In the genomic region with DNA sequence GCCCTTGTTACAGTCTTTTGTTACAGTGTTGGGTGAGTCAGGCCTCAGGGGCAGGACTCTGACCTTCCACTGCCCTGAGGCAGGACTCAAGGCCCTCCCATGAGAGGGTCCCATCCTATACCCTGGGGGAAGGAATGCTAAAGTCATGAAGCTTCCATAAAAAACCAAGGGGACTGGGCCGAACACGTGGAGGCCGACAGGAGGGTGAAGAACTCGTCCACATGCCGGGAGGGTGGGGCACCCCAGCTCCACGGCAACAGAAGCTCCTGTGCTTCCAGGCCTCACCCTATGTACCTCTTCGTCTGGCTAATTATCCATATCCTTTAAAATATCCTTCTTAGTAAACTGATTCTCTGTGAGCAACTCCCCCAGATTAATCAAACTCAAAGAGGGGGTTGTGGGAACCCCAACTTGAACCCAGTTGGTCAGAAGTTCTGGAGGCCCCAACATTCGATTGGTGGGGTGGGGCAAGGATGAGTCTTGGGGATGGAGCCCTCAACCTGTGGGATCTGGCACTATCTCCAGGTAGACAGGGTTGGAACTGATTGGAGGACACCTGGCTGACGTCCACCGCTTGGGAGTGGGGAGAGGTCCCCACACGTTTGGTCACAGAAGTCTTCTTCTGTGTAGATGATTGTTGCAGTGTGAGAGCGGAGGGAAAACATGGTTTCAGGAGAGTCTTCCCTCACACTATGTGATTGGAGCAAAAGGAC, we compare ENCODE assay signal across 24 cellular contexts. TPM values are rescaled to one million over a fixed set of nuclear protein-coding genes. Genes with fewer than 3 reads are reported as not detected.
DNase-seq lines count a peak whose midpoint lies in the region; ATAC-seq, FAIRE-seq and TF ChIP-seq lines count a peak whose summit lies in the region.
"Had no signal": no experiment of that assay in that cellular context is flagged by ENCODE, and none has a peak within 500 bp of the region (broad histone marks: within the 10 kb centered on the region; RNA-seq: fewer than 3 reads in every experiment).

No MANE protein-coding gene starts in this region.

- H3K36me3 Mint-ChIP-seq in chondrocyte (ENCODE audit: low read depth), result no peaks in the 10 kb centered on the region
- H3K36me3 Mint-ChIP-seq in naive thymus-derived CD8-positive, alpha-beta T cell, result peaks cover 0 to 2% (median 0%) of the 10 kb centered on the region in 3 donors

- TF ChIP-seq RAD21 in HepG2 (CRISPR knock-in tag; IDR thresholded peaks at IDR 0.05), result no peak

- H3K9me3 Mint-ChIP-seq in chondrocyte (ENCODE audit: low read depth), result no peaks in the 10 kb centered on the region
- no peaks in the 10 kb centered on the region for H3K9me3 Mint-ChIP-seq in naive thymus-derived CD8-positive, alpha-beta T cell
- H3K9me3 Mint-ChIP-seq: CD8-positive, alpha-beta T cell had no signal

- H3K27me3 ChIP-seq in HepG2 (ENCODE audit: control insufficient read depth in 1 of 2, insufficient read depth in 2 of 2, low read length in 2 of 2) (peaks cover 0 to 10% of the 10 kb centered on the region in 2 experiments; a peak in 1 of 5 replicates), right lobe of liver (no peaks in the 10 kb centered on the region)

- WGBS in HepG2 (ENCODE audit: low lambda C conversion rate), result 56% methylated on average over 7 of the region's 12 CpGs
- whole genome bisulfite sequencing in right lobe of liver (ENCODE audit: insufficient coverage, low coverage, low lambda C conversion rate, missing lambda C conversion rate), result 71% methylated on average over 11 of the region's 12 CpGs

- H4K20me1 ChIP-seq in HepG2 (ENCODE audit: insufficient read depth, low read length), result no peaks in the 10 kb centered on the region

- H3K4me1 ChIP-seq in HepG2 (ENCODE audit: insufficient read depth, low read length), result peaks cover 12% of the 10 kb centered on the region
- H3K4me1 ChIP-seq in right lobe of liver, result peaks cover 0 to 11% (median 0%) of the 10 kb centered on the region in 4 donors

- H3K4me1 Mint-ChIP-seq in chondrocyte (ENCODE audit: low read depth), result peaks cover 48% of the 10 kb centered on the region
- H3K4me1 Mint-ChIP-seq in naive thymus-derived CD8-positive, alpha-beta T cell, result peaks cover 23 to 56% (median 44%) of the 10 kb centered on the region in 4 donors

- H3K27me3 Mint-ChIP-seq in chondrocyte (ENCODE audit: low read depth), result no peaks in the 10 kb centered on the region
- H3K27me3 Mint-ChIP-seq in naive thymus-derived CD8-positive, alpha-beta T cell, result no peaks in the 10 kb centered on the region

- in situ Hi-C loops in HepG2 (cut with HindIII; ENCODE audit: extremely low pct_ligation_motif_present, low pct_unique_long_range_greater_than_20kb), result loop anchor here (10.0 kb wide), 1 partner anchor 371 kb away; no protein-coding TSS in a partner anchor

- no peak for TF ChIP-seq CTCF in HepG2 (CRISPR knock-in tag; IDR thresholded peaks at IDR 0.05)
- TF ChIP-seq CTCF in right lobe of liver (IDR thresholded peaks at IDR 0.05), result no peak
- no peak for TF ChIP-seq CTCF in chondrocyte (IDR thresholded peaks at IDR 0.05)

- no peak overlapping the region for H3K4me3 ChIP-seq in HepG2 (replicated peaks in 1 of 3; ENCODE audit: insufficient read depth in 1 of 3, low read depth in 2 of 3, low read length in 3 of 3)
- no peak overlapping the region for H3K4me3 ChIP-seq in right lobe of liver

- intact Hi-C loops in HepG2 (cut with micrococcal nuclease; ENCODE audit: unreplicated experiment), result loop anchor here (2.0 to 5.0 kb wide), 3 partner anchors 15 to 375 kb away; a partner anchor contains a TSS
- intact Hi-C loops in right lobe of liver (cut with DNase I), result no loop called here

- FAIRE-seq in HepG2 (lab: Jason Lieb, UNC), result no peak
- FAIRE-seq: GM19239 had no signal

- no peak overlapping the region for H3K27ac ChIP-seq in HepG2 (ENCODE audit: extremely low read length, insufficient read depth, low read length)
- no peak overlapping the region for H3K27ac ChIP-seq in right lobe of liver

- H3K79me2 ChIP-seq in HepG2 (ENCODE audit: insufficient read depth, low read length), result no peaks in the 10 kb centered on the region

- H2AFZ ChIP-seq in HepG2 (ENCODE audit: low read length), result no peak overlapping the region

- ATAC-seq in HepG2, result peak; percentile 9; the same call in 1 of the 3 replicates
- no peak for ATAC-seq in right lobe of liver
- ATAC-seq in naive thymus-derived CD8-positive, alpha-beta T cell, result no peak
- no peak for ATAC-seq in HG03354 (IDR thresholded peaks at IDR 0.05; ENCODE audit: poor library complexity, severe bottlenecking, unreplicated experiment)
- ATAC-seq in HG03196 (IDR thresholded peaks at IDR 0.05; ENCODE audit: unreplicated experiment), result no peak
- no peak for ATAC-seq in HG02610 (IDR thresholded peaks at IDR 0.05; ENCODE audit: unreplicated experiment)

- DNase-seq in HepG2 (ENCODE audit: low spot score) (no peak), right lobe of liver (no peak), chondrocyte (ENCODE audit: low spot score) (peak; percentile 52)
- DNase-seq in naive thymus-derived CD8-positive, alpha-beta T cell, result no peak
- DNase-seq: AML-193, C1 segment of cervical spinal cord, Calu3, DMS153, H7, NCI-H1105 treated with DMSO at 0.1 percent for 48 hours, NCI-H2081, NCI-H2171, NCI-H345, NCI-H524, NCI-H774 had no signal

- POLR2A ChIA-PET in HepG2 (lab: Yijun Ruan, JAX), result no interaction called here
- POLR2A ChIA-PET in naive thymus-derived CD8-positive, alpha-beta T cell (lab: Charles Lee), result interaction anchor here (1.2 to 3.6 kb wide), 6 partner anchors 11 to 77 kb away, joined by 3 to 29 read pairs (median 13); a partner anchor contains a TSS

- TF ChIP-seq POLR2A in HepG2 (IDR thresholded peaks at IDR 0.05; ENCODE audit: insufficient read depth in 1 of 2, low read depth in 2 of 2, low read length in 2 of 2) (no peak), right lobe of liver (IDR thresholded peaks at IDR 0.05) (no peak)

- H3K36me3 ChIP-seq in HepG2 (replicated peaks in 1 of 2; ENCODE audit: control insufficient read depth in 1 of 2, insufficient read depth in 2 of 2, low read length in 2 of 2) (no peaks in the 10 kb centered on the region), right lobe of liver (no peaks in the 10 kb centered on the region)

- TF ChIP-seq EP300 in HepG2 (IDR thresholded peaks at IDR 0.05; ENCODE audit: low read depth in 2 of 2, low read length in 2 of 2) (no peak), HepG2 (CRISPR knock-in tag; IDR thresholded peaks at IDR 0.05; ENCODE audit: borderline replicate concordance) (no peak)

- no TSS peak for BruUV-seq in HepG2 (replicated peaks; lab: Mats Ljungman, UMichigan)

- H3K4me2 ChIP-seq in HepG2 (ENCODE audit: low read depth, low read length), result no peak overlapping the region

- H3K27ac Mint-ChIP-seq in chondrocyte (ENCODE audit: unreplicated experiment), result peak overlapping the region; percentile 28
- peak overlapping the region in 7 of 10 donors; percentile 0 to 68 (median 21) for H3K27ac Mint-ChIP-seq in naive thymus-derived CD8-positive, alpha-beta T cell

- no peaks in the 10 kb centered on the region for H3K9me3 ChIP-seq in HepG2 (ENCODE audit: low read length)
- H3K9me3 ChIP-seq in right lobe of liver, result no peaks in the 10 kb centered on the region

- CTCF ChIA-PET in HepG2 (lab: Yijun Ruan, JAX; ENCODE audit: low intra/inter-chr PET ratio, low total read pairs), result no interaction called here

- no peak overlapping the region for H3K4me3 Mint-ChIP-seq in chondrocyte (ENCODE audit: unreplicated experiment)
- H3K4me3 Mint-ChIP-seq in naive thymus-derived CD8-positive, alpha-beta T cell, result no peak overlapping the region
- H3K4me3 Mint-ChIP-seq: CD8-positive, alpha-beta T cell had no signal

- H3K9ac ChIP-seq in HepG2 (ENCODE audit: insufficient read depth, low read depth, low read length), result no peak overlapping the region

RNA-seq across cellular contexts. Expression of a gene that starts 19.1 kb away (rescaled TPM):
- 26.7 and 50.1 TPM in 2 replicates for total RNA-seq in HepG2 (2016; rRNA removed; fragmentation: Illumina TruSeq; extraction: Trizol)
- 15.0 and 17.0 TPM in 2 replicates for total RNA-seq in HepG2 (2016; cell fraction: cytosol; rRNA removed; fragmentation: Illumina TruSeq; extraction: Trizol; ENCODE audit: low read depth)
- 27.7 and 47.8 TPM in 2 replicates for total RNA-seq in HepG2 (2016; cell fraction: insoluble cytoplasmic fraction; rRNA removed; fragmentation: Illumina TruSeq; extraction: Trizol)
- total RNA-seq in HepG2 (2016; cell fraction: membrane; rRNA removed; fragmentation: Illumina TruSeq; extraction: Trizol), result 38.7 and 40.9 TPM in 2 replicates
- total RNA-seq in HepG2 (2016; cell fraction: nucleus; rRNA removed; fragmentation: Illumina TruSeq; extraction: Trizol), result 41.7 and 45.5 TPM in 2 replicates
- 55.3 and 72.5 TPM in 2 replicates for polyA plus RNA-seq in HepG2 (2011; rRNA removed)
- 68.1 and 77.1 TPM in 2 replicates for polyA plus RNA-seq in HepG2 (2011; cell fraction: cytosol; rRNA removed)
- 95.1 and 98.8 TPM in 2 replicates for polyA plus RNA-seq in HepG2 (2011; cell fraction: nucleus; rRNA removed)
- 54.8 and 70.3 TPM in 2 replicates for polyA plus RNA-seq in HepG2 (2012)
- polyA plus RNA-seq in HepG2 (2016; cell fraction: cytosol; fragmentation: Illumina TruSeq; extraction: Trizol; ENCODE audit: low read depth), result 24.2 and 28.9 TPM in 2 replicates
- polyA plus RNA-seq in HepG2 (2016; cell fraction: insoluble cytoplasmic fraction; fragmentation: Illumina TruSeq; extraction: Trizol; ENCODE audit: low read depth), result 31.3 and 35.5 TPM in 2 replicates
- polyA plus RNA-seq in HepG2 (2016; cell fraction: membrane; fragmentation: Illumina TruSeq; extraction: Trizol; ENCODE audit: low read depth), result 36.5 and 42.6 TPM in 2 replicates
- 88.1 and 90.9 TPM in 2 replicates for polyA plus RNA-seq in HepG2 (2016; cell fraction: nucleus; fragmentation: Illumina TruSeq; extraction: Trizol; ENCODE audit: insufficient read depth, low read depth)
- polyA minus RNA-seq in HepG2 (2011; rRNA and poly(A)+ RNA removed; ENCODE audit: low replicate concordance), result 47.5 and 138 TPM in 2 replicates
- polyA minus RNA-seq in HepG2 (2011; cell fraction: cytosol; rRNA and poly(A)+ RNA removed), result 68.3 and 69.5 TPM in 2 replicates
- polyA minus RNA-seq in HepG2 (2011; cell fraction: nucleus; rRNA and poly(A)+ RNA removed), result 44.8 and 54.2 TPM in 2 replicates
- total RNA-seq in right lobe of liver, result 100 to 1,000 TPM in 4 of 6 experiments, 10 to 100 TPM in 2; 99.7 to 136 (median 106) TPM
- total RNA-seq in chondrocyte, result 119 to 136 TPM (median 123 TPM) in 3 replicates
- total RNA-seq in naive thymus-derived CD8-positive, alpha-beta T cell, result 100 to 1,000 TPM; 195 to 205 TPM
- 100 to 1,000 TPM; 108 to 149 (median 111) TPM for polyA plus RNA-seq in naive thymus-derived CD8-positive, alpha-beta T cell

RNA-seq across cellular contexts. Expression of a gene that starts 43.6 kb away (rescaled TPM):
- total RNA-seq in HepG2 (2016; rRNA removed; fragmentation: Illumina TruSeq; extraction: Trizol), result not detected in 2 replicates
- not detected in 2 replicates for total RNA-seq in HepG2 (2016; cell fraction: cytosol; rRNA removed; fragmentation: Illumina TruSeq; extraction: Trizol; ENCODE audit: low read depth)
- not detected in 2 replicates for total RNA-seq in HepG2 (2016; cell fraction: insoluble cytoplasmic fraction; rRNA removed; fragmentation: Illumina TruSeq; extraction: Trizol)
- not detected in 2 replicates for total RNA-seq in HepG2 (2016; cell fraction: membrane; rRNA removed; fragmentation: Illumina TruSeq; extraction: Trizol)
- not detected in 2 replicates for total RNA-seq in HepG2 (2016; cell fraction: nucleus; rRNA removed; fragmentation: Illumina TruSeq; extraction: Trizol)
- polyA plus RNA-seq in HepG2 (2011; rRNA removed), result not detected in 2 replicates
- polyA plus RNA-seq in HepG2 (2011; cell fraction: cytosol; rRNA removed), result not detected in 2 replicates
- polyA plus RNA-seq in HepG2 (2011; cell fraction: nucleus; rRNA removed), result not detected in 2 replicates
- not detected in 2 replicates for polyA plus RNA-seq in HepG2 (2012)
- polyA plus RNA-seq in HepG2 (2016; cell fraction: cytosol; fragmentation: Illumina TruSeq; extraction: Trizol; ENCODE audit: low read depth), result not detected in 2 replicates
- polyA plus RNA-seq in HepG2 (2016; cell fraction: insoluble cytoplasmic fraction; fragmentation: Illumina TruSeq; extraction: Trizol; ENCODE audit: low read depth), result not detected in 2 replicates
- polyA plus RNA-seq in HepG2 (2016; cell fraction: membrane; fragmentation: Illumina TruSeq; extraction: Trizol; ENCODE audit: low read depth), result not detected in 2 replicates
- polyA plus RNA-seq in HepG2 (2016; cell fraction: nucleus; fragmentation: Illumina TruSeq; extraction: Trizol; ENCODE audit: insufficient read depth, low read depth), result not detected in 2 replicates
- not detected in 2 replicates for polyA minus RNA-seq in HepG2 (2011; rRNA and poly(A)+ RNA removed; ENCODE audit: low replicate concordance)
- polyA minus RNA-seq in HepG2 (2011; cell fraction: cytosol; rRNA and poly(A)+ RNA removed), result not detected in 2 replicates
- polyA minus RNA-seq in HepG2 (2011; cell fraction: nucleus; rRNA and poly(A)+ RNA removed), result not detected in 2 replicates
- not detected for total RNA-seq in right lobe of liver
- not detected in 3 replicates for total RNA-seq in chondrocyte
- not detected for total RNA-seq in naive thymus-derived CD8-positive, alpha-beta T cell
- not detected for polyA plus RNA-seq in naive thymus-derived CD8-positive, alpha-beta T cell
- total RNA-seq: A172; Calu3; CD8-positive, alpha-beta T cell; Daoy; H7; HT1080 had no signal
- polyA plus RNA-seq: AG04450 had no signal
